7 cellular contexts compared by ENCODE assay signal in the genomic region with DNA sequence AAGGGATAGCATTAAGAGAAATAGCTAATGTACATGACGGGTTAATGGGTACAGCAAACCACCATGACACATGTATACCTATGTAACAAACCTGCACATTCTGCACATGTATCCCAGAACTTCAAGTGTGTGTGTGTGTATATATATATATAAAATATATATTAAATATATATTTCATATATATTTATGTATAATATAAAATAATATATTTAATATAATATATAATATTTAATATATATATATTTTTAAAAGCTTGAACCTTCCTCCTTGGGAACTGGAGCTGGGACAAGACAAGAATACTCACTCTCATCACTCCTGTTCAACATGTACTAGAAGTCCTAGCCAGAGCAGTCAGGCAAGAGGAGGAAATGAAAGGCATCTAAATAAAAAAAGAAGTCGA.
"Had no signal": no experiment of that assay in that cellular context is flagged by ENCODE, and none has a peak within 500 bp of the region (broad histone marks: within the 10 kb centered on the region; RNA-seq: fewer than 3 reads in every experiment).

No MANE protein-coding gene starts in this region.

- DNase-seq: IMR-90, KBM-7, KG1 had no signal

- H3K27me3 Mint-ChIP-seq: IgD-negative memory B cell had no signal

- H3K4me3 ChIP-seq: K562 had no signal

- H3K27ac Mint-ChIP-seq: IgD-negative memory B cell had no signal

- H3K4me1 Mint-ChIP-seq: IgD-negative memory B cell had no signal

- H3K27ac ChIP-seq: HL-60 had no signal

- ATAC-seq: HepG2, K562 had no signal

- H3K4me3 Mint-ChIP-seq: IgD-negative memory B cell had no signal
